13 cellular contexts compared by ENCODE assay signal in the genomic region with DNA sequence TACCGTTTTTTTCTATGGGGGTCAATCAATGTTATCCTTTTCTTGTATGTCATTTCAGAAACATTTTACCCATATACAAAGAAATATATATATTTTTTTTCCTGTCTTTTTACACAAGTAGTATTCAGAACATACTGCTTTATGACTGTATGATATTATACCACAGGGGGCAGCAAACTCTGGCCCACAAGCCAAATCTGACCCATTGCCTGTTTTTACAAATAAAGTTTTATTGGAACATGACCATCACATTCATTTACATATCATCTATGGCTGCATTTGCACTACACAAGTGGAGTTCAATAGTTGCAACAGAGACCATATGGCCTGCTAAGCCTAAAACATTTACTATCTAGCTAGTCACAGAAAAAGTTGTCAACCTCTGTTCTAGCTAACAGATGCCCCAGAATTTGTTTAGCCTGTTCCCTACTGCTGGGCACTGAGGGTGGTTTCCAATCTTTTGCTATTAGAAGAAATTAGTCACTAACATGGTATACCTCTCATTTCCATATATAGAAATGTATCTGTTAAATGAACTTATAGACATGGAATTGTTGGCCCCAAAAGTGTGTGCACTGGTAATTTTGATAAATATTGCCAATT. TPM values are rescaled to one million over a fixed set of nuclear protein-coding genes. Genes with fewer than 3 reads are reported as not detected.
DNase-seq lines count a peak whose midpoint lies in the region; ATAC-seq, FAIRE-seq and TF ChIP-seq lines count a peak whose summit lies in the region.
"Had no signal": no experiment of that assay in that cellular context is flagged by ENCODE, and none has a peak within 500 bp of the region (broad histone marks: within the 10 kb centered on the region; RNA-seq: fewer than 3 reads in every experiment).

No MANE protein-coding gene starts in this region.

- H3K27me3 ChIP-seq in HepG2 (ENCODE audit: control insufficient read depth in 1 of 2, insufficient read depth in 2 of 2, low read length in 2 of 2): peaks cover 0 to 7% of the 10 kb centered on the region in 2 experiments; a peak in 1 of 5 replicates
- peaks cover 0 to 10% of the 10 kb centered on the region in 2 donors for H3K27me3 ChIP-seq in right lobe of liver
- H3K27me3 ChIP-seq in MM.1S (replicated peaks; ENCODE audit: insufficient read depth, low read length): no peaks in the 10 kb centered on the region
- H3K27me3 ChIP-seq in brain microvascular endothelial cell (replicated peaks): no peaks in the 10 kb centered on the region
- no peaks in the 10 kb centered on the region for H3K27me3 ChIP-seq in upper lobe of right lung

- H3K9me3 ChIP-seq in HepG2 (ENCODE audit: low read length) (no peaks in the 10 kb centered on the region), right lobe of liver (no peaks in the 10 kb centered on the region), MM.1S (replicated peaks; ENCODE audit: insufficient read depth, low read length) (no peaks in the 10 kb centered on the region), upper lobe of right lung (no peaks in the 10 kb centered on the region)

- H4K20me1 ChIP-seq in HepG2 (ENCODE audit: insufficient read depth, low read length) (no peaks in the 10 kb centered on the region), MM.1S (ENCODE audit: insufficient read depth, low read length) (no peaks in the 10 kb centered on the region)

- peaks cover 20% of the 10 kb centered on the region for H3F3A ChIP-seq in MM.1S (ENCODE audit: insufficient read depth, low read length)

- in situ Hi-C loops in HepG2 (cut with HindIII; ENCODE audit: extremely low pct_ligation_motif_present, low pct_unique_long_range_greater_than_20kb) (no loop called here), brain microvascular endothelial cell (cut with HindIII; ENCODE audit: low pct_ligation_motif_present, low sequenced_read_pairs) (no loop called here)

- no peak overlapping the region for H3K9ac ChIP-seq in HepG2 (ENCODE audit: insufficient read depth, low read depth, low read length)
- no peak overlapping the region for H3K9ac ChIP-seq in MM.1S (ENCODE audit: low read length)

- TF ChIP-seq CTCF in HepG2 (CRISPR knock-in tag; IDR thresholded peaks at IDR 0.05) (0 out of 2 replicates have a peak, but pooled peaks have one; percentile 3), right lobe of liver (IDR thresholded peaks at IDR 0.05) (peak in 1 of 4 donors; percentile 9), MM.1S (IDR thresholded peaks at IDR 0.05; ENCODE audit: low read length) (peak; percentile 51), brain microvascular endothelial cell (IDR thresholded peaks at IDR 0.05; ENCODE audit: low read depth, low read length, missing control alignments) (peak; percentile 56), upper lobe of right lung (IDR thresholded peaks at IDR 0.05) (peak; percentile 19)

- H3K9me2 ChIP-seq in MM.1S (replicated peaks; ENCODE audit: insufficient read depth, low read length): no peaks in the 10 kb centered on the region

- no TSS peak for BruUV-seq in HepG2 (replicated peaks; lab: Mats Ljungman, UMichigan)

- ATAC-seq in HepG2 (no peak), right lobe of liver (no peak), upper lobe of right lung (no peak), GM18907 (IDR thresholded peaks at IDR 0.05; ENCODE audit: unreplicated experiment) (no peak)
- ATAC-seq: effector memory CD8-positive, alpha-beta T cell had no signal

- intact Hi-C loops in HepG2 (cut with micrococcal nuclease; ENCODE audit: unreplicated experiment): no loop called here
- intact Hi-C loops in right lobe of liver (cut with DNase I): no loop called here
- intact Hi-C loops in upper lobe of right lung (cut with DNase I): no loop called here

- H2AFZ ChIP-seq in HepG2 (ENCODE audit: low read length) (no peak overlapping the region), MM.1S (ENCODE audit: low read length) (no peak overlapping the region)

- WGBS in HepG2 (ENCODE audit: low lambda C conversion rate): 31% methylated on average over 1 of the region's 1 CpG
- 29% methylated on average over 1 of the region's 1 CpG for WGBS in right lobe of liver (ENCODE audit: insufficient coverage, low coverage, low lambda C conversion rate, missing lambda C conversion rate)

- no peak for DNase-seq in HepG2 (ENCODE audit: low spot score)
- DNase-seq in right lobe of liver: no peak
- DNase-seq in MM.1S: no peak
- DNase-seq in brain microvascular endothelial cell: no peak
- DNase-seq in upper lobe of right lung: no peak
- DNase-seq in GOT3 (lab: John Stamatoyannopoulos, UW): no peak
- no peak for DNase-seq in hippocampal formation (lab: John Stamatoyannopoulos, UW)
- DNase-seq: activated CD4-positive, alpha-beta memory T cell treated with anti-CD3 and anti-CD28 coated beads, Interleukin-2, amount 10 ng/mL, durations not matched to agents 7 days and 5 days; activated naive CD8-positive, alpha-beta T cell treated with anti-CD3 and anti-CD28 coated beads, Interleukin-2, amount 10 ng/mL, durations not matched to agents 7 days and 5 days; effector memory CD8-positive, alpha-beta T cell had no signal

- POLR2A ChIA-PET in HepG2 (lab: Yijun Ruan, JAX): no interaction called here

- peaks cover 48% of the 10 kb centered on the region for H3K4me1 ChIP-seq in HepG2 (ENCODE audit: insufficient read depth, low read length)
- H3K4me1 ChIP-seq in right lobe of liver: peaks cover 0 to 19% (median 9%) of the 10 kb centered on the region in 4 donors
- H3K4me1 ChIP-seq in MM.1S (ENCODE audit: low read length): peaks cover 32% of the 10 kb centered on the region
- peaks cover 9% of the 10 kb centered on the region for H3K4me1 ChIP-seq in upper lobe of right lung

- H3K4me3 ChIP-seq in HepG2 (replicated peaks in 1 of 3; ENCODE audit: insufficient read depth in 1 of 3, low read depth in 2 of 3, low read length in 3 of 3) (no peak overlapping the region), right lobe of liver (no peak overlapping the region), MM.1S (ENCODE audit: low read length) (no peak overlapping the region), brain microvascular endothelial cell (ENCODE audit: low read depth, low read length) (no peak overlapping the region), upper lobe of right lung (no peak overlapping the region)
- H3K4me3 ChIP-seq: skin epidermis had no signal

- TF ChIP-seq POLR2A in HepG2 (IDR thresholded peaks at IDR 0.05; ENCODE audit: insufficient read depth in 1 of 2, low read depth in 2 of 2, low read length in 2 of 2): no peak
- no peak for TF ChIP-seq POLR2A in right lobe of liver (IDR thresholded peaks at IDR 0.05)

- no peak for FAIRE-seq in HepG2 (lab: Jason Lieb, UNC)

- H3K79me2 ChIP-seq in HepG2 (ENCODE audit: insufficient read depth, low read length) (no peaks in the 10 kb centered on the region), MM.1S (ENCODE audit: low read length) (no peaks in the 10 kb centered on the region)

- no peak overlapping the region for H3K27ac ChIP-seq in HepG2 (ENCODE audit: extremely low read length, insufficient read depth, low read length)
- no peak overlapping the region for H3K27ac ChIP-seq in right lobe of liver
- H3K27ac ChIP-seq in MM.1S (ENCODE audit: low read length): no peak overlapping the region
- H3K27ac ChIP-seq in brain microvascular endothelial cell: no peak overlapping the region
- no peak overlapping the region for H3K27ac ChIP-seq in upper lobe of right lung
- H3K27ac ChIP-seq: skin epidermis had no signal

- no peak overlapping the region for H3K4me2 ChIP-seq in HepG2 (ENCODE audit: low read depth, low read length)
- no peak overlapping the region for H3K4me2 ChIP-seq in MM.1S (ENCODE audit: low read depth, low read length)

- TF ChIP-seq RAD21 in HepG2 (CRISPR knock-in tag; IDR thresholded peaks at IDR 0.05): no peak

- CTCF ChIA-PET in HepG2 (lab: Yijun Ruan, JAX; ENCODE audit: low intra/inter-chr PET ratio, low total read pairs): no interaction called here

- TF ChIP-seq EP300 in HepG2 (IDR thresholded peaks at IDR 0.05; ENCODE audit: low read depth in 2 of 2, low read length in 2 of 2): no peak
- TF ChIP-seq EP300 in HepG2 (CRISPR knock-in tag; IDR thresholded peaks at IDR 0.05; ENCODE audit: borderline replicate concordance): no peak

- H3K36me3 ChIP-seq in HepG2 (replicated peaks in 1 of 2; ENCODE audit: control insufficient read depth in 1 of 2, insufficient read depth in 2 of 2, low read length in 2 of 2) (no peaks in the 10 kb centered on the region), right lobe of liver (no peaks in the 10 kb centered on the region), MM.1S (replicated peaks; ENCODE audit: insufficient read depth, low read length) (no peaks in the 10 kb centered on the region), brain microvascular endothelial cell (replicated peaks) (no peaks in the 10 kb centered on the region), upper lobe of right lung (no peaks in the 10 kb centered on the region)

RNA-seq across cellular contexts. Expression of a gene that starts 57.7 kb away (rescaled TPM):
- not detected in 2 replicates for total RNA-seq in HepG2 (2016; rRNA removed; fragmentation: Illumina TruSeq; extraction: Trizol)
- not detected in 2 replicates for total RNA-seq in HepG2 (2016; cell fraction: cytosol; rRNA removed; fragmentation: Illumina TruSeq; extraction: Trizol; ENCODE audit: low read depth)
- not detected in 2 replicates for total RNA-seq in HepG2 (2016; cell fraction: insoluble cytoplasmic fraction; rRNA removed; fragmentation: Illumina TruSeq; extraction: Trizol)
- total RNA-seq in HepG2 (2016; cell fraction: membrane; rRNA removed; fragmentation: Illumina TruSeq; extraction: Trizol): not detected in 2 replicates
- total RNA-seq in HepG2 (2016; cell fraction: nucleus; rRNA removed; fragmentation: Illumina TruSeq; extraction: Trizol): not detected in 2 replicates
- not detected in 2 replicates for polyA plus RNA-seq in HepG2 (2011; rRNA removed)
- not detected in 2 replicates for polyA plus RNA-seq in HepG2 (2011; cell fraction: cytosol; rRNA removed)
- polyA plus RNA-seq in HepG2 (2011; cell fraction: nucleus; rRNA removed): not detected in 2 replicates
- polyA plus RNA-seq in HepG2 (2012): not detected in 2 replicates
- polyA plus RNA-seq in HepG2 (2016; cell fraction: cytosol; fragmentation: Illumina TruSeq; extraction: Trizol; ENCODE audit: low read depth): not detected in 2 replicates
- polyA plus RNA-seq in HepG2 (2016; cell fraction: insoluble cytoplasmic fraction; fragmentation: Illumina TruSeq; extraction: Trizol; ENCODE audit: low read depth): not detected in 2 replicates
- polyA plus RNA-seq in HepG2 (2016; cell fraction: membrane; fragmentation: Illumina TruSeq; extraction: Trizol; ENCODE audit: low read depth): not detected in 2 replicates
- not detected in 2 replicates for polyA plus RNA-seq in HepG2 (2016; cell fraction: nucleus; fragmentation: Illumina TruSeq; extraction: Trizol; ENCODE audit: insufficient read depth, low read depth)
- polyA minus RNA-seq in HepG2 (2011; rRNA and poly(A)+ RNA removed; ENCODE audit: low replicate concordance): not detected in 2 replicates
- polyA minus RNA-seq in HepG2 (2011; cell fraction: cytosol; rRNA and poly(A)+ RNA removed): not detected in 2 replicates
- not detected in 2 replicates for polyA minus RNA-seq in HepG2 (2011; cell fraction: nucleus; rRNA and poly(A)+ RNA removed)
- total RNA-seq in right lobe of liver: not detected
- not detected for total RNA-seq in upper lobe of right lung
- total RNA-seq: activated naive CD8-positive, alpha-beta T cell treated with anti-CD3 and anti-CD28 coated beads, Interleukin-2, amount 10 ng/mL, durations not matched to agents 7 days and 5 days; LHCN-M2 had no signal
